In the genomic region with DNA sequence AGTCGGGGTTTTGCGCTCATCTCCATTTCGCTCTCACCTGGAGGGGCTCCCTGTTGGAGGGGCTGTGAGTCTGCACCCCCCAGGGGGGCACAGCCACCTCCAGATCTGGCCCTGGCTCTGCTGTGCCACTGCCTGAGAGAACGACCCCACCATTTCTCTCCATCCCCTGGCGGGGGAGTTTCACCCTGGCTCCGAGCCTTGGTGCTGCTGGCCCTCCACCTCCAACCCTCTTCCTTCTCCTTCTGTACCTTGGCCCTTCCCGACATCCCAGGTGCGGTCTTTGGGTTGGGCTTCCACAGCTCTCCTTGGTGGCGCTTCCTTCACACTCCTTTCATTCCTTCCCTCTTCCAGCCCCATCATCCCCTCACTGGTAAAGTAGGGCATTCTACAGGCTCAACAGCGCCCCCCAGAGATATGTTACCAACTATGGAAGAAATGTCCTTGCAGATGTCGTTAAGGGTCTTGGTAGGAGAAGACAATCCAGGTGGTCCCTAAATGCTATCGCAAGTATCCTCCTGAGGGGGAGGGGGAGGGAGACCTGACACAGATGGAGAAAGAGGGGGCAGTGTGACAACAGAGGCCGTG, we compare ENCODE assay signal across 1 cellular context.
TF ChIP-seq lines count a peak whose summit lies in the region.

No MANE protein-coding gene starts in this region.

TF ChIP-seq in GM23338, 12 proteins besides CTCF, POLR2A, EP300 and RAD21 (continued from another document):
- TF ChIP-seq, protein P1, sequence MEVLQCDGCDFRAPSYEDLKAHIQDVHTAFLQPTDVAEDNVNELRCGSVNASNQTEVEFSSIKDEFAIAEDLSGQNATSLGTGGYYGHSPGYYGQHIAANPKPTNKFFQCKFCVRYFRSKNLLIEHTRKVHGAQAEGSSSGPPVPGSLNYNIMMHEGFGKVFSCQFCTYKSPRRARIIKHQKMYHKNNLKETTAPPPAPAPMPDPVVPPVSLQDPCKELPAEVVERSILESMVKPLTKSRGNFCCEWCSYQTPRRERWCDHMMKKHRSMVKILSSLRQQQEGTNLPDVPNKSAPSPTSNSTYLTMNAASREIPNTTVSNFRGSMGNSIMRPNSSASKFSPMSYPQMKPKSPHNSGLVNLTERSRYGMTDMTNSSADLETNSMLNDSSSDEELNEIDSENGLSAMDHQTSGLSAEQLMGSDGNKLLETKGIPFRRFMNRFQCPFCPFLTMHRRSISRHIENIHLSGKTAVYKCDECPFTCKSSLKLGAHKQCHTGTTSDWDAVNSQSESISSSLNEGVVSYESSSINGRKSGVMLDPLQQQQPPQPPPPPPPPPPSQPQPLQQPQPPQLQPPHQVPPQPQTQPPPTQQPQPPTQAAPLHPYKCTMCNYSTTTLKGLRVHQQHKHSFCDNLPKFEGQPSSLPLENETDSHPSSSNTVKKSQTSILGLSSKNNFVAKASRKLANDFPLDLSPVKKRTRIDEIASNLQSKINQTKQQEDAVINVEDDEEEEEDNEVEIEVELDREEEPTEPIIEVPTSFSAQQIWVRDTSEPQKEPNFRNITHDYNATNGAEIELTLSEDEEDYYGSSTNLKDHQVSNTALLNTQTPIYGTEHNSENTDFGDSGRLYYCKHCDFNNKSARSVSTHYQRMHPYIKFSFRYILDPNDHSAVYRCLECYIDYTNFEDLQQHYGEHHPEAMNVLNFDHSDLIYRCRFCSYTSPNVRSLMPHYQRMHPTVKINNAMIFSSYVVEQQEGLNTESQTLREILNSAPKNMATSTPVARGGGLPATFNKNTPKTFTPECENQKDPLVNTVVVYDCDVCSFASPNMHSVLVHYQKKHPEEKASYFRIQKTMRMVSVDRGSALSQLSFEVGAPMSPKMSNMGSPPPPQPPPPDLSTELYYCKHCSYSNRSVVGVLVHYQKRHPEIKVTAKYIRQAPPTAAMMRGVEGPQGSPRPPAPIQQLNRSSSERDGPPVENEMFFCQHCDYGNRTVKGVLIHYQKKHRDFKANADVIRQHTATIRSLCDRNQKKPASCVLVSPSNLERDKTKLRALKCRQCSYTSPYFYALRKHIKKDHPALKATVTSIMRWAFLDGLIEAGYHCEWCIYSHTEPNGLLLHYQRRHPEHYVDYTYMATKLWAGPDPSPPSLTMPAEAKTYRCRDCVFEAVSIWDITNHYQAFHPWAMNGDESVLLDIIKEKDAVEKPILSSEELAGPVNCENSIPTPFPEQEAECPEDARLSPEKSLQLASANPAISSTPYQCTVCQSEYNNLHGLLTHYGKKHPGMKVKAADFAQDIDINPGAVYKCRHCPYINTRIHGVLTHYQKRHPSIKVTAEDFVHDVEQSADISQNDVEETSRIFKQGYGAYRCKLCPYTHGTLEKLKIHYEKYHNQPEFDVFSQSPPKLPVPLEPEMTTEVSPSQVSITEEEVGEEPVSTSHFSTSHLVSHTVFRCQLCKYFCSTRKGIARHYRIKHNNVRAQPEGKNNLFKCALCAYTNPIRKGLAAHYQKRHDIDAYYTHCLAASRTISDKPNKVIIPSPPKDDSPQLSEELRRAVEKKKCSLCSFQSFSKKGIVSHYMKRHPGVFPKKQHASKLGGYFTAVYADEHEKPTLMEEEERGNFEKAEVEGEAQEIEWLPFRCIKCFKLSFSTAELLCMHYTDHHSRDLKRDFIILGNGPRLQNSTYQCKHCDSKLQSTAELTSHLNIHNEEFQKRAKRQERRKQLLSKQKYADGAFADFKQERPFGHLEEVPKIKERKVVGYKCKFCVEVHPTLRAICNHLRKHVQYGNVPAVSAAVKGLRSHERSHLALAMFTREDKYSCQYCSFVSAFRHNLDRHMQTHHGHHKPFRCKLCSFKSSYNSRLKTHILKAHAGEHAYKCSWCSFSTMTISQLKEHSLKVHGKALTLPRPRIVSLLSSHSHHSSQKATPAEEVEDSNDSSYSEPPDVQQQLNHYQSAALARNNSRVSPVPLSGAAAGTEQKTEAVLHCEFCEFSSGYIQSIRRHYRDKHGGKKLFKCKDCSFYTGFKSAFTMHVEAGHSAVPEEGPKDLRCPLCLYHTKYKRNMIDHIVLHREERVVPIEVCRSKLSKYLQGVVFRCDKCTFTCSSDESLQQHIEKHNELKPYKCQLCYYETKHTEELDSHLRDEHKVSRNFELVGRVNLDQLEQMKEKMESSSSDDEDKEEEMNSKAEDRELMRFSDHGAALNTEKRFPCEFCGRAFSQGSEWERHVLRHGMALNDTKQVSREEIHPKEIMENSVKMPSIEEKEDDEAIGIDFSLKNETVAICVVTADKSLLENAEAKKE (CRISPR knock-in tag; IDR thresholded peaks at IDR 0.05), result peak; percentile 44; the same call in 1 of the 2 replicates
- TF ChIP-seq STAT1 (IDR thresholded peaks at IDR 0.05; ENCODE audit: unreplicated experiment) (no peak), ZNF114 (CRISPR knock-in tag; IDR thresholded peaks at IDR 0.05) (no peak), NANOG (IDR thresholded peaks at IDR 0.05; ENCODE audit: borderline replicate concordance) (no peak), ZNF331 (CRISPR knock-in tag; IDR thresholded peaks at IDR 0.05; ENCODE audit: low read depth) (no peak)
- TF ChIP-seq, protein P2, sequence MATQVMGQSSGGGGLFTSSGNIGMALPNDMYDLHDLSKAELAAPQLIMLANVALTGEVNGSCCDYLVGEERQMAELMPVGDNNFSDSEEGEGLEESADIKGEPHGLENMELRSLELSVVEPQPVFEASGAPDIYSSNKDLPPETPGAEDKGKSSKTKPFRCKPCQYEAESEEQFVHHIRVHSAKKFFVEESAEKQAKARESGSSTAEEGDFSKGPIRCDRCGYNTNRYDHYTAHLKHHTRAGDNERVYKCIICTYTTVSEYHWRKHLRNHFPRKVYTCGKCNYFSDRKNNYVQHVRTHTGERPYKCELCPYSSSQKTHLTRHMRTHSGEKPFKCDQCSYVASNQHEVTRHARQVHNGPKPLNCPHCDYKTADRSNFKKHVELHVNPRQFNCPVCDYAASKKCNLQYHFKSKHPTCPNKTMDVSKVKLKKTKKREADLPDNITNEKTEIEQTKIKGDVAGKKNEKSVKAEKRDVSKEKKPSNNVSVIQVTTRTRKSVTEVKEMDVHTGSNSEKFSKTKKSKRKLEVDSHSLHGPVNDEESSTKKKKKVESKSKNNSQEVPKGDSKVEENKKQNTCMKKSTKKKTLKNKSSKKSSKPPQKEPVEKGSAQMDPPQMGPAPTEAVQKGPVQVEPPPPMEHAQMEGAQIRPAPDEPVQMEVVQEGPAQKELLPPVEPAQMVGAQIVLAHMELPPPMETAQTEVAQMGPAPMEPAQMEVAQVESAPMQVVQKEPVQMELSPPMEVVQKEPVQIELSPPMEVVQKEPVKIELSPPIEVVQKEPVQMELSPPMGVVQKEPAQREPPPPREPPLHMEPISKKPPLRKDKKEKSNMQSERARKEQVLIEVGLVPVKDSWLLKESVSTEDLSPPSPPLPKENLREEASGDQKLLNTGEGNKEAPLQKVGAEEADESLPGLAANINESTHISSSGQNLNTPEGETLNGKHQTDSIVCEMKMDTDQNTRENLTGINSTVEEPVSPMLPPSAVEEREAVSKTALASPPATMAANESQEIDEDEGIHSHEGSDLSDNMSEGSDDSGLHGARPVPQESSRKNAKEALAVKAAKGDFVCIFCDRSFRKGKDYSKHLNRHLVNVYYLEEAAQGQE (IDR thresholded peaks at IDR 0.05; ENCODE audit: unreplicated experiment), result no peak
